1 cellular context compared by ENCODE assay signal in genomic region chr17:73575470-73576235, GRCh38.
TF ChIP-seq lines count a peak whose summit lies in the region.

No MANE protein-coding gene starts in this region.

TF ChIP-seq in HEK293, 187 proteins besides CTCF, POLR2A, EP300 and RAD21 (continued from another document and continues in another):
- TF ChIP-seq REST (tag by site-specific recombination; IDR thresholded peaks at IDR 0.05) (peak; percentile 91), INSM2 (tag by site-specific recombination; IDR thresholded peaks at IDR 0.05) (peak; percentile 92), SETDB1 (IDR thresholded peaks at IDR 0.05; ENCODE audit: insufficient read length, low read length) (no peak), ZSCAN23 (tag by site-specific recombination; IDR thresholded peaks at IDR 0.05) (0 out of 2 replicates have a peak, but pooled peaks have one; percentile 57), ZNF184 (tag by site-specific recombination; IDR thresholded peaks at IDR 0.05) (0 out of 2 replicates have a peak, but pooled peaks have one; percentile 49), ZNF645 (tag by site-specific recombination; IDR thresholded peaks at IDR 0.05) (no peak), GFI1B (tag by site-specific recombination; IDR thresholded peaks at IDR 0.05) (peak; percentile 65; the same call in 1 of the 2 replicates), ZNF639 (tag by site-specific recombination; IDR thresholded peaks at IDR 0.05) (peak; percentile 71; the same call in 1 of the 2 replicates), ZBTB8A (tag by site-specific recombination; IDR thresholded peaks at IDR 0.05) (peak; percentile 65), ZNF449 (tag by site-specific recombination; IDR thresholded peaks at IDR 0.05) (no peak), ZBTB20 (tag by site-specific recombination; IDR thresholded peaks at IDR 0.05) (no peak), ZNF600 (tag by site-specific recombination; IDR thresholded peaks at IDR 0.05) (peak; percentile 92), PBX3 (CRISPR knock-in tag; IDR thresholded peaks at IDR 0.05) (no peak), ZFHX2 (tag by site-specific recombination; conservative IDR thresholded peaks at IDR 0.05) (peak; percentile 75), ZBTB7A (tag by site-specific recombination; IDR thresholded peaks at IDR 0.05; ENCODE audit: low read depth) (no peak), ZBTB17 (tag by site-specific recombination; IDR thresholded peaks at IDR 0.05) (peak; percentile 65), TCF7L2 (IDR thresholded peaks at IDR 0.05; ENCODE audit: borderline replicate concordance, low read depth, low read length) (peak; percentile 84; the same call in 1 of the 2 replicates), FEZF1 (tag by site-specific recombination; IDR thresholded peaks at IDR 0.05) (peak; percentile 98), KLF9 (tag by site-specific recombination; IDR thresholded peaks at IDR 0.05; ENCODE audit: low read depth) (no peak), ZBTB21 (tag by site-specific recombination; IDR thresholded peaks at IDR 0.05) (peak; percentile 50), ZNF24 (tag by site-specific recombination; IDR thresholded peaks at IDR 0.05) (0 out of 2 replicates have a peak, but pooled peaks have one; percentile 58), HOXD13 (CRISPR knock-in tag; IDR thresholded peaks at IDR 0.05; ENCODE audit: borderline replicate concordance) (no peak), ZNF146 (tag by site-specific recombination; IDR thresholded peaks at IDR 0.05) (peak; percentile 55), ZNF2 (tag by site-specific recombination; IDR thresholded peaks at IDR 0.05) (peak; percentile 50; the same call in 1 of the 2 replicates), ATF2 (tag by site-specific recombination; IDR thresholded peaks at IDR 0.05; ENCODE audit: low read depth) (peak; percentile 39), ZNF596 (tag by site-specific recombination; IDR thresholded peaks at IDR 0.05) (0 out of 2 replicates have a peak, but pooled peaks have one; percentile 25), ZBTB26 (tag by site-specific recombination; optimal IDR thresholded peaks at IDR 0.05) (no peak), ZSCAN30 (tag by site-specific recombination; IDR thresholded peaks at IDR 0.05) (peak; percentile 56; the same call in 1 of the 2 replicates), ZNF341 (tag by site-specific recombination; IDR thresholded peaks at IDR 0.05; ENCODE audit: low read depth) (no peak), ZIC2 (tag by site-specific recombination; IDR thresholded peaks at IDR 0.05) (peak; percentile 80)
- TF ChIP-seq, protein P1, sequence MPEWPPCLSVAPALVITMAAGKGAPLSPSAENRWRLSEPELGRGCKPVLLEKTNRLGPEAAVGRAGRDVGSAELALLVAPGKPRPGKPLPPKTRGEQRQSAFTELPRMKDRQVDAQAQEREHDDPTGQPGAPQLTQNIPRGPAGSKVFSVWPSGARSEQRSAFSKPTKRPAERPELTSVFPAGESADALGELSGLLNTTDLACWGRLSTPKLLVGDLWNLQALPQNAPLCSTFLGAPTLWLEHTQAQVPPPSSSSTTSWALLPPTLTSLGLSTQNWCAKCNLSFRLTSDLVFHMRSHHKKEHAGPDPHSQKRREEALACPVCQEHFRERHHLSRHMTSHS (tag by site-specific recombination; IDR thresholded peaks at IDR 0.05) = peak; percentile 82; the same call in 1 of the 2 replicates
- TF ChIP-seq, protein P2, sequence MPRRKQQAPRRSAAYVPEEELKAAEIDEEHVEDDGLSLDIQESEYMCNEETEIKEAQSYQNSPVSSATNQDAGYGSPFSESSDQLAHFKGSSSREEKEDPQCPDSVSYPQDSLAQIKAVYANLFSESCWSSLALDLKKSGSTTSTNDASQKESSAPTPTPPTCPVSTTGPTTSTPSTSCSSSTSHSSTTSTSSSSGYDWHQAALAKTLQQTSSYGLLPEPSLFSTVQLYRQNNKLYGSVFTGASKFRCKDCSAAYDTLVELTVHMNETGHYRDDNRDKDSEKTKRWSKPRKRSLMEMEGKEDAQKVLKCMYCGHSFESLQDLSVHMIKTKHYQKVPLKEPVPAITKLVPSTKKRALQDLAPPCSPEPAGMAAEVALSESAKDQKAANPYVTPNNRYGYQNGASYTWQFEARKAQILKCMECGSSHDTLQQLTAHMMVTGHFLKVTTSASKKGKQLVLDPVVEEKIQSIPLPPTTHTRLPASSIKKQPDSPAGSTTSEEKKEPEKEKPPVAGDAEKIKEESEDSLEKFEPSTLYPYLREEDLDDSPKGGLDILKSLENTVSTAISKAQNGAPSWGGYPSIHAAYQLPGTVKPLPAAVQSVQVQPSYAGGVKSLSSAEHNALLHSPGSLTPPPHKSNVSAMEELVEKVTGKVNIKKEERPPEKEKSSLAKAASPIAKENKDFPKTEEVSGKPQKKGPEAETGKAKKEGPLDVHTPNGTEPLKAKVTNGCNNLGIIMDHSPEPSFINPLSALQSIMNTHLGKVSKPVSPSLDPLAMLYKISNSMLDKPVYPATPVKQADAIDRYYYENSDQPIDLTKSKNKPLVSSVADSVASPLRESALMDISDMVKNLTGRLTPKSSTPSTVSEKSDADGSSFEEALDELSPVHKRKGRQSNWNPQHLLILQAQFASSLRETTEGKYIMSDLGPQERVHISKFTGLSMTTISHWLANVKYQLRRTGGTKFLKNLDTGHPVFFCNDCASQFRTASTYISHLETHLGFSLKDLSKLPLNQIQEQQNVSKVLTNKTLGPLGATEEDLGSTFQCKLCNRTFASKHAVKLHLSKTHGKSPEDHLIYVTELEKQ (tag by site-specific recombination; IDR thresholded peaks at IDR 0.05; ENCODE audit: borderline replicate concordance) = peak; percentile 84
- TF ChIP-seq, protein P3, sequence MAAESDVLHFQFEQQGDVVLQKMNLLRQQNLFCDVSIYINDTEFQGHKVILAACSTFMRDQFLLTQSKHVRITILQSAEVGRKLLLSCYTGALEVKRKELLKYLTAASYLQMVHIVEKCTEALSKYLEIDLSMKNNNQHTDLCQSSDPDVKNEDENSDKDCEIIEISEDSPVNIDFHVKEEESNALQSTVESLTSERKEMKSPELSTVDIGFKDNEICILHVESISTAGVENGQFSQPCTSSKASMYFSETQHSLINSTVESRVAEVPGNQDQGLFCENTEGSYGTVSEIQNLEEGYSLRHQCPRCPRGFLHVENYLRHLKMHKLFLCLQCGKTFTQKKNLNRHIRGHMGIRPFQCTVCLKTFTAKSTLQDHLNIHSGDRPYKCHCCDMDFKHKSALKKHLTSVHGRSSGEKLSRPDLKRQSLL (tag by site-specific recombination; IDR thresholded peaks at IDR 0.05) = no peak
- TF ChIP-seq, protein P4, sequence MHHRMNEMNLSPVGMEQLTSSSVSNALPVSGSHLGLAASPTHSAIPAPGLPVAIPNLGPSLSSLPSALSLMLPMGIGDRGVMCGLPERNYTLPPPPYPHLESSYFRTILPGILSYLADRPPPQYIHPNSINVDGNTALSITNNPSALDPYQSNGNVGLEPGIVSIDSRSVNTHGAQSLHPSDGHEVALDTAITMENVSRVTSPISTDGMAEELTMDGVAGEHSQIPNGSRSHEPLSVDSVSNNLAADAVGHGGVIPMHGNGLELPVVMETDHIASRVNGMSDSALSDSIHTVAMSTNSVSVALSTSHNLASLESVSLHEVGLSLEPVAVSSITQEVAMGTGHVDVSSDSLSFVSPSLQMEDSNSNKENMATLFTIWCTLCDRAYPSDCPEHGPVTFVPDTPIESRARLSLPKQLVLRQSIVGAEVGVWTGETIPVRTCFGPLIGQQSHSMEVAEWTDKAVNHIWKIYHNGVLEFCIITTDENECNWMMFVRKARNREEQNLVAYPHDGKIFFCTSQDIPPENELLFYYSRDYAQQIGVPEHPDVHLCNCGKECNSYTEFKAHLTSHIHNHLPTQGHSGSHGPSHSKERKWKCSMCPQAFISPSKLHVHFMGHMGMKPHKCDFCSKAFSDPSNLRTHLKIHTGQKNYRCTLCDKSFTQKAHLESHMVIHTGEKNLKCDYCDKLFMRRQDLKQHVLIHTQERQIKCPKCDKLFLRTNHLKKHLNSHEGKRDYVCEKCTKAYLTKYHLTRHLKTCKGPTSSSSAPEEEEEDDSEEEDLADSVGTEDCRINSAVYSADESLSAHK (tag by site-specific recombination; IDR thresholded peaks at IDR 0.05) = peak; percentile 47; the same call in 1 of the 2 replicates
